1 cellular context compared by ENCODE assay signal in the genomic region with DNA sequence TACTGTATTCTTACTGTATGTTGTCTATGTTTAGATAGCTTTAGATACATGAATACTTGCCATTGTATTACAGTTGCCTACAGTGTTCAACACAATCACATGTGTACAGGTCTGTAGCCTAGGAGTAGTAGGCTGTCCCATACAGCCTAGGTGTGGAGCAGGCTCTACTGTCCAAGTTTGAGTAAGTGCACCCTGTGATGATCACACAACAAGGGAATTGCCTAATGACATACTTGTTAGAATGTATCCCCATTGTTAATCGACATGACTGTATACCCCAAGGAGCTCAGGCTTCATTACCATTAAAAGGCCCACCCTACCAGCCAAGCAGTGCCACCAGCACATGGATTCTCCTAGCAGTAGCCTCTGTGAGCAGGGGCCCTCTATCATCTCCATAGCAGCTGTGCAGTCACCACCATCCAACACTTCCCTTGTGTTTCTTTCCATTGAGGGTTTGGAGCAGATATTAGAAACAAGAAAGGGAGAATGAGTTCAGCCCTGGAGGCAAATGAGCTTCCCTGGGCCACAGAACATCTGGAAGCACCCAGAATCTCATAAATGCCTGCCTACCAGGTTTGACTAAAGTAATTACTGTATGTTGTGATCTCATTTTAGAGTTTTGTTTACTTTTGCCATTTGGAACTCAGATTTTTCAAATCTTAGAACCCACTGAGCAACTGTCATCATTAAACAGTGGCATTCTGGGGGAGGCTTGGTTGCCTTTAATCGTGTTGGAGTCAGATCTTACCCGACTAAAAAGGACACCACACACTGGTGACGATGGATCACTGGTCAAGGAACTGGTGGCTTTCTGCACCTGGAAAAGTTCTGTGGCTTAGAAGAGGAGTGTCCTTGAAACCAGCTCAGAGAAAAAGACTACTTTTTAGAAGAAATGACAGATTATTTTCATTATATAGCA.
TF ChIP-seq lines count a peak whose summit lies in the region.

No MANE protein-coding gene starts in this region.

TF ChIP-seq in WTC11, 78 proteins besides CTCF, POLR2A, EP300 and RAD21 (continued from another document):
- TF ChIP-seq, protein P1, sequence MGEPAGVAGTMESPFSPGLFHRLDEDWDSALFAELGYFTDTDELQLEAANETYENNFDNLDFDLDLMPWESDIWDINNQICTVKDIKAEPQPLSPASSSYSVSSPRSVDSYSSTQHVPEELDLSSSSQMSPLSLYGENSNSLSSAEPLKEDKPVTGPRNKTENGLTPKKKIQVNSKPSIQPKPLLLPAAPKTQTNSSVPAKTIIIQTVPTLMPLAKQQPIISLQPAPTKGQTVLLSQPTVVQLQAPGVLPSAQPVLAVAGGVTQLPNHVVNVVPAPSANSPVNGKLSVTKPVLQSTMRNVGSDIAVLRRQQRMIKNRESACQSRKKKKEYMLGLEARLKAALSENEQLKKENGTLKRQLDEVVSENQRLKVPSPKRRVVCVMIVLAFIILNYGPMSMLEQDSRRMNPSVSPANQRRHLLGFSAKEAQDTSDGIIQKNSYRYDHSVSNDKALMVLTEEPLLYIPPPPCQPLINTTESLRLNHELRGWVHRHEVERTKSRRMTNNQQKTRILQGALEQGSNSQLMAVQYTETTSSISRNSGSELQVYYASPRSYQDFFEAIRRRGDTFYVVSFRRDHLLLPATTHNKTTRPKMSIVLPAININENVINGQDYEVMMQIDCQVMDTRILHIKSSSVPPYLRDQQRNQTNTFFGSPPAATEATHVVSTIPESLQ (CRISPR knock-in tag; IDR thresholded peaks at IDR 0.05): no peak
- TF ChIP-seq TP53 (CRISPR knock-in tag; IDR thresholded peaks at IDR 0.05): no peak
- TF ChIP-seq ETV6 (CRISPR knock-in tag; IDR thresholded peaks at IDR 0.05): no peak
- TF ChIP-seq, protein P2, sequence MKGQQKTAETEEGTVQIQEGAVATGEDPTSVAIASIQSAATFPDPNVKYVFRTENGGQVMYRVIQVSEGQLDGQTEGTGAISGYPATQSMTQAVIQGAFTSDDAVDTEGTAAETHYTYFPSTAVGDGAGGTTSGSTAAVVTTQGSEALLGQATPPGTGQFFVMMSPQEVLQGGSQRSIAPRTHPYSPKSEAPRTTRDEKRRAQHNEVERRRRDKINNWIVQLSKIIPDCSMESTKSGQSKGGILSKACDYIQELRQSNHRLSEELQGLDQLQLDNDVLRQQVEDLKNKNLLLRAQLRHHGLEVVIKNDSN (CRISPR knock-in tag; IDR thresholded peaks at IDR 0.05): no peak
- TF ChIP-seq KAT7 (CRISPR knock-in tag; IDR thresholded peaks at IDR 0.05; ENCODE audit: borderline replicate concordance): no peak
- TF ChIP-seq, protein P3, sequence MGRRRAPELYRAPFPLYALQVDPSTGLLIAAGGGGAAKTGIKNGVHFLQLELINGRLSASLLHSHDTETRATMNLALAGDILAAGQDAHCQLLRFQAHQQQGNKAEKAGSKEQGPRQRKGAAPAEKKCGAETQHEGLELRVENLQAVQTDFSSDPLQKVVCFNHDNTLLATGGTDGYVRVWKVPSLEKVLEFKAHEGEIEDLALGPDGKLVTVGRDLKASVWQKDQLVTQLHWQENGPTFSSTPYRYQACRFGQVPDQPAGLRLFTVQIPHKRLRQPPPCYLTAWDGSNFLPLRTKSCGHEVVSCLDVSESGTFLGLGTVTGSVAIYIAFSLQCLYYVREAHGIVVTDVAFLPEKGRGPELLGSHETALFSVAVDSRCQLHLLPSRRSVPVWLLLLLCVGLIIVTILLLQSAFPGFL (CRISPR knock-in tag; IDR thresholded peaks at IDR 0.05; ENCODE audit: borderline replicate concordance): no peak
- TF ChIP-seq TEAD4 (CRISPR knock-in tag; IDR thresholded peaks at IDR 0.05): no peak
- TF ChIP-seq, protein P4, sequence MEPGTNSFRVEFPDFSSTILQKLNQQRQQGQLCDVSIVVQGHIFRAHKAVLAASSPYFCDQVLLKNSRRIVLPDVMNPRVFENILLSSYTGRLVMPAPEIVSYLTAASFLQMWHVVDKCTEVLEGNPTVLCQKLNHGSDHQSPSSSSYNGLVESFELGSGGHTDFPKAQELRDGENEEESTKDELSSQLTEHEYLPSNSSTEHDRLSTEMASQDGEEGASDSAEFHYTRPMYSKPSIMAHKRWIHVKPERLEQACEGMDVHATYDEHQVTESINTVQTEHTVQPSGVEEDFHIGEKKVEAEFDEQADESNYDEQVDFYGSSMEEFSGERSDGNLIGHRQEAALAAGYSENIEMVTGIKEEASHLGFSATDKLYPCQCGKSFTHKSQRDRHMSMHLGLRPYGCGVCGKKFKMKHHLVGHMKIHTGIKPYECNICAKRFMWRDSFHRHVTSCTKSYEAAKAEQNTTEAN (CRISPR knock-in tag; IDR thresholded peaks at IDR 0.05): no peak
